25 cellular contexts compared by ENCODE assay signal in the genomic region with DNA sequence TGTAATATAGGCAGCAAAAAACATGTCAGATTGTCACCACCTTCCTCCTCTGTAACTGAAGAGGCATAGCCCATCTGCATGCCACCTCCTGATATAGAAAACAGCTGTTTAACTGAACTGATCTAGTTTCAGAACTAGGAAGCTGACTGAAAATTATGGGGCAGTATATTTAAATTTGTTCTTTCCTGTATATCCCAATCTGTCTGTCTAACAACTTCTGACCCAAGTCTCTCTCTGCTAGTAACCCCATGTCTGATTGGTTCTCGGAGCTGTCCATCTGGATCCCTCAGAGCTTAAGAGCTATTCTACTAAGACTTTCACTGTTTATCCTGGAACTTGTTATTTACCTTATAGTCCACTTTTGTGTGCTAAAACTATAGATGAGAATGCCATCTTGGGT.
A peak's percentile ranks its signal among the peaks of the same experiment; 100 is the strongest.
DNase-seq lines count a peak whose midpoint lies in the region; ATAC-seq and TF ChIP-seq lines count a peak whose summit lies in the region.
"Had no signal": no experiment of that assay in that cellular context is flagged by ENCODE, and none has a peak within 500 bp of the region (broad histone marks: within the 10 kb centered on the region; RNA-seq: fewer than 3 reads in every experiment).

No MANE protein-coding gene starts in this region.

- H3K23ac ChIP-seq in mesendoderm (ENCODE audit: low read length), result no peak overlapping the region

- no peak overlapping the region for H3K9ac ChIP-seq in MM.1S (ENCODE audit: low read length)
- no peak overlapping the region for H3K9ac ChIP-seq in mesendoderm (ENCODE audit: low read length)
- no peak overlapping the region for H3K9ac ChIP-seq in colonic mucosa (ENCODE audit: low read depth in 2 of 2, low read length in 2 of 2)

- no peak overlapping the region for H2BK5ac ChIP-seq in mesendoderm (ENCODE audit: low read length)

- no peaks in the 10 kb centered on the region for H3K36me3 Mint-ChIP-seq in CD8-positive, alpha-beta T cell

- H3K4me1 Mint-ChIP-seq in CD8-positive, alpha-beta T cell (ENCODE audit: low read depth), result no peaks in the 10 kb centered on the region

- H4K8ac ChIP-seq in mesendoderm (ENCODE audit: low read depth, low read length), result no peak overlapping the region

- CTCF ChIA-PET in CD8-positive, alpha-beta T cell (lab: Charles Lee), result interaction anchor here (3.4 kb wide), 1 partner anchor 12 kb away, joined by 19 read pairs; no protein-coding TSS in a partner anchor

- intact Hi-C loops in CD8-positive, alpha-beta T cell (cut with DNase I, micrococcal nuclease), result no loop called here
- intact Hi-C loops in colonic mucosa (cut with DNase I), result no loop called here

- H3K79me2 ChIP-seq in MM.1S (ENCODE audit: low read length) (no peaks in the 10 kb centered on the region), mesendoderm (ENCODE audit: control insufficient read depth, insufficient read depth, low read length) (no peaks in the 10 kb centered on the region)

- H3K4me2 ChIP-seq in MM.1S (ENCODE audit: low read depth, low read length), result peak overlapping the region; percentile 17; the same call in 1 of the 2 replicates
- no peak overlapping the region for H3K4me2 ChIP-seq in mesendoderm (ENCODE audit: low read length)

- no peaks in the 10 kb centered on the region for H3K9me2 ChIP-seq in MM.1S (replicated peaks; ENCODE audit: insufficient read depth, low read length)

- no CpG with 5 or more reads among the region's 1 CpG for WGBS in mesendoderm (ENCODE audit: extremely low coverage, insufficient coverage, low lambda C conversion rate)

- DNase-seq in DMS 273 (lab: John Stamatoyannopoulos, UW; ENCODE audit: unreplicated experiment), result peak; percentile 39
- no peak for DNase-seq in DMS 273 treated with DMSO at 0.1 percent for 48 hours (lab: John Stamatoyannopoulos, UW)
- peak; percentile 63 for DNase-seq in MM.1S
- DNase-seq in choroid plexus epithelial cell (ENCODE audit: low read depth), result peak; percentile 36
- peak; percentile 21 for DNase-seq in mesendoderm
- DNase-seq in GDM1 (lab: John Stamatoyannopoulos, UW), result no peak
- no peak for DNase-seq in CD8-positive, alpha-beta T cell
- no peak for DNase-seq in colonic mucosa
- DNase-seq: BE2C; CD4-positive, alpha-beta T cell; COR-L47; DMS79 treated with DMSO at 0.1 percent for 48 hours; MG63; NCI-H1092; NCI-H1417 treated with DMSO at 0.1 percent for 48 hours; NCI-H187; NCI-H2081 treated with DMSO at 0.1 percent for 48 hours; NCI-H446; NCI-H524 treated with DMSO at 0.1 percent for 48 hours; NCI-H774; Right ventricle myocardium superior; RPMI8226 had no signal

- H2BK15ac ChIP-seq in mesendoderm (replicated peaks; ENCODE audit: low read depth), result no peak overlapping the region

- peaks cover 2% of the 10 kb centered on the region; the same call in 1 of the 2 replicates for H3F3A ChIP-seq in MM.1S (ENCODE audit: insufficient read depth, low read length)

- no peak overlapping the region for H3K18ac ChIP-seq in mesendoderm (ENCODE audit: low read length)

- no peaks in the 10 kb centered on the region for H3K27me3 Mint-ChIP-seq in CD8-positive, alpha-beta T cell (ENCODE audit: low read depth)
- H3K27me3 Mint-ChIP-seq: CD4-positive, alpha-beta T cell had no signal

- H2AK5ac ChIP-seq in mesendoderm (ENCODE audit: low read length), result no peak overlapping the region

- no peaks in the 10 kb centered on the region; the same call in 1 of the 2 replicates for H3K36me3 ChIP-seq in MM.1S (replicated peaks; ENCODE audit: insufficient read depth, low read length)
- no peaks in the 10 kb centered on the region for H3K36me3 ChIP-seq in mesendoderm (ENCODE audit: control insufficient read depth, insufficient read depth, low read length)
- no peaks in the 10 kb centered on the region for H3K36me3 ChIP-seq in CD8-positive, alpha-beta T cell (ENCODE audit: insufficient read depth, low read length)
- H3K36me3 ChIP-seq in colonic mucosa, result no peaks in the 10 kb centered on the region
- H3K36me3 ChIP-seq: BE2C, MG63, SJSA1 had no signal

- H2AFZ ChIP-seq in MM.1S (ENCODE audit: low read length), result peak overlapping the region; percentile 12; the same call in 1 of the 2 replicates

- no peak overlapping the region for H4K5ac ChIP-seq in mesendoderm (ENCODE audit: low read length)

- H3K4me1 ChIP-seq in MM.1S (ENCODE audit: low read length) (peaks cover 12% of the 10 kb centered on the region), mesendoderm (ENCODE audit: control insufficient read depth, low read depth, low read length) (no peaks in the 10 kb centered on the region), colonic mucosa (no peaks in the 10 kb centered on the region)
- no peaks in the 10 kb centered on the region for H3K4me1 ChIP-seq in CD8-positive, alpha-beta T cell (ENCODE audit: insufficient read depth, low read length)
- H3K4me1 ChIP-seq: BE2C, SJSA1 had no signal

- H3K56ac ChIP-seq in mesendoderm (ENCODE audit: low read length), result no peak overlapping the region

- no peaks in the 10 kb centered on the region for H3K9me3 ChIP-seq in MM.1S (replicated peaks; ENCODE audit: insufficient read depth, low read length)
- no peaks in the 10 kb centered on the region for H3K9me3 ChIP-seq in CD8-positive, alpha-beta T cell (ENCODE audit: low read length)
- H3K9me3 ChIP-seq in colonic mucosa, result no peaks in the 10 kb centered on the region
- H3K9me3 ChIP-seq: BE2C had no signal

- H3K27ac ChIP-seq in MM.1S (ENCODE audit: low read length) (no peak overlapping the region), mesendoderm (ENCODE audit: low read depth, low read length) (no peak overlapping the region), colonic mucosa (no peak overlapping the region)
- no peak overlapping the region for H3K27ac ChIP-seq in CD8-positive, alpha-beta T cell (ENCODE audit: low read depth, low read length)
- H3K27ac ChIP-seq: 22Rv1, SJSA1 had no signal

- no peaks in the 10 kb centered on the region for H3K27me3 ChIP-seq in MM.1S (replicated peaks; ENCODE audit: insufficient read depth, low read length)
- no peaks in the 10 kb centered on the region for H3K27me3 ChIP-seq in mesendoderm (ENCODE audit: insufficient read depth, low read length, poor library complexity)
- H3K27me3 ChIP-seq in CD8-positive, alpha-beta T cell (ENCODE audit: insufficient read depth, low read length), result no peaks in the 10 kb centered on the region
- H3K27me3 ChIP-seq in colonic mucosa, result no peaks in the 10 kb centered on the region
- H3K27me3 ChIP-seq: BE2C, MG63, SJSA1 had no signal

- no peak for TF ChIP-seq CTCF in MM.1S (IDR thresholded peaks at IDR 0.05; ENCODE audit: low read length)
- TF ChIP-seq CTCF in choroid plexus epithelial cell (conservative IDR thresholded peaks at IDR 0.05; ENCODE audit: low read depth, low read length), result no peak
- TF ChIP-seq CTCF in CD8-positive, alpha-beta T cell (IDR thresholded peaks at IDR 0.05), result no peak
- TF ChIP-seq CTCF in colonic mucosa (IDR thresholded peaks at IDR 0.05), result no peak

- no peaks in the 10 kb centered on the region for H4K20me1 ChIP-seq in MM.1S (ENCODE audit: insufficient read depth, low read length)

- H3K79me1 ChIP-seq in mesendoderm (ENCODE audit: low read length), result no peaks in the 10 kb centered on the region

- ATAC-seq in CD8-positive, alpha-beta T cell, result no peak
- ATAC-seq: K562 had no signal

- H3K27ac Mint-ChIP-seq in CD8-positive, alpha-beta T cell, result no peak overlapping the region
- H3K27ac Mint-ChIP-seq: CD4-positive, alpha-beta T cell had no signal

- H3K4me3 ChIP-seq in MM.1S (ENCODE audit: low read length), result no peak overlapping the region
- H3K4me3 ChIP-seq in choroid plexus epithelial cell (ENCODE audit: low read depth, low read length), result no peak overlapping the region
- H3K4me3 ChIP-seq in mesendoderm (ENCODE audit: low read length), result no peak overlapping the region
- H3K4me3 ChIP-seq in CD8-positive, alpha-beta T cell (ENCODE audit: low read depth, low read length), result no peak overlapping the region
- no peak overlapping the region for H3K4me3 ChIP-seq in colonic mucosa
- H3K4me3 ChIP-seq: K562, MG63, SJSA1 had no signal

- peaks cover 22% of the 10 kb centered on the region for H3K9me3 Mint-ChIP-seq in CD8-positive, alpha-beta T cell

- POLR2A ChIA-PET in CD8-positive, alpha-beta T cell (lab: Charles Lee), result no interaction called here

- no peak overlapping the region for H3K4me3 Mint-ChIP-seq in CD8-positive, alpha-beta T cell
- H3K4me3 Mint-ChIP-seq: CD4-positive, alpha-beta T cell had no signal

- H2BK120ac ChIP-seq in mesendoderm (ENCODE audit: low read depth, low read length), result no peak overlapping the region

- H3K4ac ChIP-seq in mesendoderm (ENCODE audit: low read depth, low read length), result no peak overlapping the region

Comparison
In these comparisons a context has a peak if more than half of its experiments do, and no peak if none do; other contexts are left out.
1. DNase-seq: peak in DMS 273 (single experiment), MM.1S (single experiment), choroid plexus epithelial cell (single experiment) and mesendoderm (single experiment); none in DMS 273 treated with DMSO at 0.1 percent for 48 hours (single experiment), GDM1 (single experiment), CD8-positive, alpha-beta T cell (0 of 7) and colonic mucosa (single experiment).